Comparison of ENCODE assay signal across 11 cellular contexts in the genomic region with DNA sequence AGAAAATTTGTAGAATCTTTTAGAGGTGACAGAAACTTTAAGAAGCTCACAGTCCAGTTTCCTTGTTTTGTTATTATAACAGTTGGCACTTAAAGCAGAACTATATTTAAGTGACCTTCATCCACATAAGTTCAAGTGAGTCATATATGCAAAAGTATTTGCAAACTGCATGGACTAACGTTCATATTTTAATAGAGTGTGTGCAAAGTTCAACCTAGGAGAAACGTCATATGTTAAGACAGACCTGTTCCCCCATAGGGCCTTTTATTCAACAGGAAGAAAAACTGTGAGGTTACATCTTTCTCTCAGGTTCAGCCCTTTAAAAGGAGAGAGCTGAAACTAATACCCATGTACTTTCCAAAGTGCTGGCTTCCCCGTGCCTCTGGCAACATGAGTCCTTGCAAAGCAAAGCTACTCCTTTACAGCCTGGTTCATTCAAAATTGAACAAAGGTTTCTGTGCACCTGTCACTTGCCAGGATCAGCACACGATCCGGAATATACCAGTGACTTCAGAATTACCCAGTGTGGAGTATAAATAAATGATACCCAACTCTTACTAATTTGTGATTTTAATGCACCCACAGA.
A peak's percentile ranks its signal among the peaks of the same experiment; 100 is the strongest.
DNase-seq lines count a peak whose midpoint lies in the region; ATAC-seq and TF ChIP-seq lines count a peak whose summit lies in the region.
"Had no signal": no experiment of that assay in that cellular context is flagged by ENCODE, and none has a peak within 500 bp of the region (broad histone marks: within the 10 kb centered on the region; RNA-seq: fewer than 3 reads in every experiment).

No MANE protein-coding gene starts in this region.

- H3K4me1 Mint-ChIP-seq in activated CD8-positive, alpha-beta T cell treated with anti-CD3 and anti-CD28 coated beads, Interleukin-2, amount 10 ng/mL, durations not matched to agents 7 days and 5 days (ENCODE audit: low read depth), result no peaks in the 10 kb centered on the region
- H3K4me1 Mint-ChIP-seq: activated CD8-positive, alpha-beta memory T cell treated with anti-CD3 and anti-CD28 coated beads, Interleukin-2, amount 10 ng/mL, durations not matched to agents 7 days and 5 days; activated naive CD8-positive, alpha-beta T cell treated with anti-CD3 and anti-CD28 coated beads, Interleukin-2, amount 10 ng/mL, durations not matched to agents 7 days and 5 days had no signal

- no peak overlapping the region for H3K4me3 Mint-ChIP-seq in activated CD8-positive, alpha-beta T cell treated with anti-CD3 and anti-CD28 coated beads, Interleukin-2, amount 10 ng/mL, durations not matched to agents 7 days and 5 days
- H3K4me3 Mint-ChIP-seq: activated CD8-positive, alpha-beta memory T cell treated with anti-CD3 and anti-CD28 coated beads, Interleukin-2, amount 10 ng/mL, durations not matched to agents 7 days and 5 days; activated naive CD8-positive, alpha-beta T cell treated with anti-CD3 and anti-CD28 coated beads, Interleukin-2, amount 10 ng/mL, durations not matched to agents 7 days and 5 days had no signal

- no peak overlapping the region for H3K27ac Mint-ChIP-seq in activated CD8-positive, alpha-beta T cell treated with anti-CD3 and anti-CD28 coated beads, Interleukin-2, amount 10 ng/mL, durations not matched to agents 7 days and 5 days
- H3K27ac Mint-ChIP-seq: activated CD8-positive, alpha-beta memory T cell treated with anti-CD3 and anti-CD28 coated beads, Interleukin-2, amount 10 ng/mL, durations not matched to agents 7 days and 5 days; activated naive CD8-positive, alpha-beta T cell treated with anti-CD3 and anti-CD28 coated beads, Interleukin-2, amount 10 ng/mL, durations not matched to agents 7 days and 5 days had no signal

- WGBS in esophagus muscularis mucosa, result 56% methylated on average over 5 of the region's 5 CpGs

- CTCF ChIA-PET in activated CD8-positive, alpha-beta T cell treated with anti-CD3 and anti-CD28 coated beads, Interleukin-2, amount 10 ng/mL, durations not matched to agents 7 days and 5 days (lab: Charles Lee), result no interaction called here

- no peaks in the 10 kb centered on the region for H3K36me3 Mint-ChIP-seq in activated CD8-positive, alpha-beta T cell treated with anti-CD3 and anti-CD28 coated beads, Interleukin-2, amount 10 ng/mL, durations not matched to agents 7 days and 5 days (ENCODE audit: low read depth)
- H3K36me3 Mint-ChIP-seq: activated CD8-positive, alpha-beta memory T cell treated with anti-CD3 and anti-CD28 coated beads, Interleukin-2, amount 10 ng/mL, durations not matched to agents 7 days and 5 days; activated naive CD8-positive, alpha-beta T cell treated with anti-CD3 and anti-CD28 coated beads, Interleukin-2, amount 10 ng/mL, durations not matched to agents 7 days and 5 days had no signal

- DNase-seq in COLO668 (lab: John Stamatoyannopoulos, UW; ENCODE audit: unreplicated experiment) (peak; percentile 60), HT1080 (ENCODE audit: low read depth) (peak; percentile 20), amniotic epithelial cell (ENCODE audit: low read depth) (peak; percentile 73), lung microvascular endothelial cell (ENCODE audit: low read depth in 2 of 2) (peak; percentile 33 to 67), posterior vena cava (ENCODE audit: low spot score) (no peak), esophagus muscularis mucosa (ENCODE audit: extremely low spot score) (no peak), GM20000 (ENCODE audit: low spot score) (no peak)
- no peak for DNase-seq in activated CD8-positive, alpha-beta T cell treated with anti-CD3 and anti-CD28 coated beads, Interleukin-2, amount 10 ng/mL, durations not matched to agents 7 days and 5 days
- DNase-seq: activated CD8-positive, alpha-beta memory T cell treated with anti-CD3 and anti-CD28 coated beads, Interleukin-2, amount 10 ng/mL, durations not matched to agents 7 days and 5 days; activated naive CD8-positive, alpha-beta T cell treated with anti-CD3 and anti-CD28 coated beads, Interleukin-2, amount 10 ng/mL, durations not matched to agents 7 days and 5 days; spleen had no signal

- TF ChIP-seq CTCF in esophagus muscularis mucosa (IDR thresholded peaks at IDR 0.05), result no peak
- no peak for TF ChIP-seq CTCF in GM20000 (IDR thresholded peaks at IDR 0.05; ENCODE audit: extremely low read depth, missing control alignments)

- intact Hi-C loops in posterior vena cava (cut with DNase I) (no loop called here), esophagus muscularis mucosa (cut with DNase I) (no loop called here)

- H3K36me3 ChIP-seq in esophagus muscularis mucosa, result no peaks in the 10 kb centered on the region
- H3K36me3 ChIP-seq: spleen had no signal

- no peaks in the 10 kb centered on the region for H3K9me3 ChIP-seq in esophagus muscularis mucosa
- H3K9me3 ChIP-seq: spleen had no signal

- no peak for ATAC-seq in activated CD8-positive, alpha-beta T cell treated with anti-CD3 and anti-CD28 coated beads, Interleukin-2, amount 10 ng/mL, durations not matched to agents 7 days and 5 days
- ATAC-seq: activated CD8-positive, alpha-beta memory T cell treated with anti-CD3 and anti-CD28 coated beads, Interleukin-2, amount 10 ng/mL, durations not matched to agents 7 days and 5 days had no signal

- no peaks in the 10 kb centered on the region for H3K9me3 Mint-ChIP-seq in activated CD8-positive, alpha-beta T cell treated with anti-CD3 and anti-CD28 coated beads, Interleukin-2, amount 10 ng/mL, durations not matched to agents 7 days and 5 days (ENCODE audit: insufficient read depth)

- no peaks in the 10 kb centered on the region for H3K27me3 Mint-ChIP-seq in activated CD8-positive, alpha-beta T cell treated with anti-CD3 and anti-CD28 coated beads, Interleukin-2, amount 10 ng/mL, durations not matched to agents 7 days and 5 days (ENCODE audit: low read depth)
- H3K27me3 Mint-ChIP-seq: activated CD8-positive, alpha-beta memory T cell treated with anti-CD3 and anti-CD28 coated beads, Interleukin-2, amount 10 ng/mL, durations not matched to agents 7 days and 5 days; activated naive CD8-positive, alpha-beta T cell treated with anti-CD3 and anti-CD28 coated beads, Interleukin-2, amount 10 ng/mL, durations not matched to agents 7 days and 5 days had no signal

- H3K4me3 ChIP-seq in esophagus muscularis mucosa, result no peak overlapping the region
- H3K4me3 ChIP-seq: spleen had no signal

- no peak for TF ChIP-seq POLR2A in esophagus muscularis mucosa (IDR thresholded peaks at IDR 0.05; ENCODE audit: low read depth)

- H3K27ac ChIP-seq in esophagus muscularis mucosa (replicated peaks in 1 of 4), result no peak overlapping the region
- H3K27ac ChIP-seq: spleen had no signal

- no peak for TF ChIP-seq EP300 in esophagus muscularis mucosa (IDR thresholded peaks at IDR 0.05)

- POLR2A ChIA-PET in activated CD8-positive, alpha-beta T cell treated with anti-CD3 and anti-CD28 coated beads, Interleukin-2, amount 10 ng/mL, durations not matched to agents 7 days and 5 days (lab: Charles Lee), result no interaction called here

- H3K27me3 ChIP-seq in esophagus muscularis mucosa, result no peaks in the 10 kb centered on the region
- H3K27me3 ChIP-seq: spleen had no signal

- peaks cover 0 to 25% (median 20%) of the 10 kb centered on the region in 4 donors for H3K4me1 ChIP-seq in esophagus muscularis mucosa

Comparison
In these comparisons a context has a peak if more than half of its experiments do, and no peak if none do; other contexts are left out.
1. DNase-seq: peak in COLO668 (single experiment), HT1080 (single experiment), amniotic epithelial cell (single experiment) and lung microvascular endothelial cell (2 of 2); none in posterior vena cava (single experiment), activated CD8-positive, alpha-beta T cell treated with anti-CD3 and anti-CD28 coated beads, Interleukin-2, amount 10 ng/mL, durations not matched to agents 7 days and 5 days (single experiment), esophagus muscularis mucosa (single experiment) and GM20000 (single experiment).